8 cellular contexts compared by ENCODE assay signal in genomic region chr20:62386383-62387218, GRCh38. TPM values are rescaled to one million over a fixed set of nuclear protein-coding genes. Genes with fewer than 3 reads are reported as not detected.
DNase-seq lines count a peak whose midpoint lies in the region; ATAC-seq and TF ChIP-seq lines count a peak whose summit lies in the region.

Gene RPS21 (plus strand): TSS chr20:62387103. CDS start chr20:62387339, 236 bp downstream.

- H3K9me3 ChIP-seq in CD8-positive, alpha-beta T cell (ENCODE audit: low read length) = no peaks in the 10 kb centered on the region

- H3K4me2 ChIP-seq in mesendoderm (ENCODE audit: low read length) = peak within 1 kb of the TSS; percentile 98

- peak within 1 kb of the TSS; percentile 100 for H3K56ac ChIP-seq in mesendoderm (ENCODE audit: low read length)

- H3K9ac ChIP-seq in mesendoderm (ENCODE audit: low read length) = peak within 1 kb of the TSS; percentile 100

- peaks cover 27% of the 10 kb centered on the region for H3K79me2 ChIP-seq in mesendoderm (ENCODE audit: control insufficient read depth, insufficient read depth, low read length)

- H3K23ac ChIP-seq in mesendoderm (ENCODE audit: low read length) = peak within 1 kb of the TSS; percentile 89

- peaks cover 44% of the 10 kb centered on the region for H3K4me1 Mint-ChIP-seq in CD8-positive, alpha-beta T cell (ENCODE audit: low read depth)
- peaks cover 38 to 42% of the 10 kb centered on the region in 2 donors for H3K4me1 Mint-ChIP-seq in effector memory CD8-positive, alpha-beta T cell (ENCODE audit: low read depth in 2 of 2)

- H3K27ac Mint-ChIP-seq in CD8-positive, alpha-beta T cell = peak within 1 kb of the TSS; percentile 95
- peak within 1 kb of the TSS; percentile 95 to 96 for H3K27ac Mint-ChIP-seq in effector memory CD8-positive, alpha-beta T cell

- peak within 1 kb of the TSS; percentile 40 for H4K8ac ChIP-seq in mesendoderm (ENCODE audit: low read depth, low read length)

- intact Hi-C loops in CD8-positive, alpha-beta T cell (cut with DNase I, micrococcal nuclease) = loop anchor here (1.0 to 10.0 kb wide), 13 partner anchors 21 to 828 kb away; partner anchors contain the start of genes ADRM1 (in 2 of the 2), CABLES2 (in 2 of the 2), PSMA7 (in 2 of the 2) and SS18L1 (in 2 of the 2)

- peaks cover 45% of the 10 kb centered on the region for H3K36me3 Mint-ChIP-seq in CD8-positive, alpha-beta T cell
- peaks cover 48% of the 10 kb centered on the region for H3K36me3 Mint-ChIP-seq in effector memory CD8-positive, alpha-beta T cell (ENCODE audit: insufficient read depth)

- peak within 1 kb of the TSS; percentile 93 for H2BK5ac ChIP-seq in mesendoderm (ENCODE audit: low read length)

- peak; percentile 86 to 95 (median 93) for DNase-seq in CD8-positive, alpha-beta T cell
- DNase-seq in HPDE6-E6E7 (ENCODE audit: extremely low spot score) (peak; percentile 96), NK-92 (lab: John Stamatoyannopoulos, UW; ENCODE audit: unreplicated experiment) (peak; percentile 51), mesendoderm (peak; percentile 94)
- peak; percentile 89 to 93 (median 91) for DNase-seq in effector memory CD8-positive, alpha-beta T cell
- DNase-seq in stimulated activated CD8-positive, alpha-beta memory T cell treated with anti-CD3 and anti-CD28 coated beads, Interleukin-12 subunit alpha, Interleukin-12 subunit beta, amount 100 ng/mL, for 4 hours (ENCODE audit: low read depth) = peak; percentile 88

- peaks cover 18% of the 10 kb centered on the region for H3K79me1 ChIP-seq in mesendoderm (ENCODE audit: low read length)

- CTCF ChIA-PET in CD8-positive, alpha-beta T cell (lab: Charles Lee) = interaction anchor here (1.0 kb wide), 1 partner anchor 86 kb away, joined by 3 read pairs; no protein-coding TSS in a partner anchor
- CTCF ChIA-PET in activated CD8-positive, alpha-beta memory T cell treated with anti-CD3 and anti-CD28 coated beads for 36 hours (lab: Charles Lee) = interaction anchor here (1.0 to 1.8 kb wide), 3 partner anchors 17 to 84 kb away, joined by 4 to 5 read pairs (median 5); no protein-coding TSS in a partner anchor

- peak; percentile 88 for ATAC-seq in CD8-positive, alpha-beta T cell
- peak; percentile 77 for ATAC-seq in GM19467 (IDR thresholded peaks at IDR 0.05; ENCODE audit: unreplicated experiment)
- peak; percentile 92 for ATAC-seq in effector memory CD8-positive, alpha-beta T cell (replicated peaks)

- peak within 1 kb of the TSS; percentile 63 for H3K18ac ChIP-seq in mesendoderm (ENCODE audit: low read length)

- H3K27ac ChIP-seq in CD8-positive, alpha-beta T cell (ENCODE audit: low read depth, low read length) = peak within 1 kb of the TSS; percentile 96
- peak within 1 kb of the TSS; percentile 25 for H3K27ac ChIP-seq in mesendoderm (ENCODE audit: low read depth, low read length)

- POLR2A ChIA-PET in CD8-positive, alpha-beta T cell (lab: Charles Lee) = interaction anchor here (0.7 to 1.0 kb wide), 3 partner anchors 13 to 420 kb away, joined by 3 to 4 read pairs (median 3); no protein-coding TSS in a partner anchor
- POLR2A ChIA-PET in activated CD8-positive, alpha-beta memory T cell treated with anti-CD3 and anti-CD28 coated beads for 36 hours (lab: Charles Lee) = interaction anchor here (1.0 to 1.5 kb wide), 4 partner anchors 10 to 115 kb away, joined by 3 to 8 read pairs (median 4); partner anchors contain the start of gene ADRM1

- H3K27me3 Mint-ChIP-seq in CD8-positive, alpha-beta T cell (ENCODE audit: low read depth) = no peaks in the 10 kb centered on the region
- H3K27me3 Mint-ChIP-seq in effector memory CD8-positive, alpha-beta T cell = no peaks in the 10 kb centered on the region

- H3K9me3 Mint-ChIP-seq in CD8-positive, alpha-beta T cell = peaks cover 4% of the 10 kb centered on the region
- peaks cover 0 to 4% of the 10 kb centered on the region in 2 donors for H3K9me3 Mint-ChIP-seq in effector memory CD8-positive, alpha-beta T cell

- WGBS in mesendoderm (ENCODE audit: extremely low coverage, insufficient coverage, low lambda C conversion rate) = no CpG with 5 or more reads among the region's 83 CpGs

- TF ChIP-seq CTCF in CD8-positive, alpha-beta T cell (IDR thresholded peaks at IDR 0.05) = no peak

- H3K4me3 ChIP-seq in CD8-positive, alpha-beta T cell (ENCODE audit: low read depth, low read length) = peak within 1 kb of the TSS; percentile 96
- H3K4me3 ChIP-seq in mesendoderm (ENCODE audit: low read length) = peak within 1 kb of the TSS; percentile 99

- peaks cover 37% of the 10 kb centered on the region for H3K4me1 ChIP-seq in CD8-positive, alpha-beta T cell (ENCODE audit: insufficient read depth, low read length)
- H3K4me1 ChIP-seq in mesendoderm (ENCODE audit: control insufficient read depth, low read depth, low read length) = no peaks in the 10 kb centered on the region

- peak within 1 kb of the TSS; percentile 95 for H2AK5ac ChIP-seq in mesendoderm (ENCODE audit: low read length)

- H4K5ac ChIP-seq in mesendoderm (ENCODE audit: low read length) = no peak within 1 kb of the TSS

- no peak within 1 kb of the TSS for H2BK120ac ChIP-seq in mesendoderm (ENCODE audit: low read depth, low read length)

- peaks cover 18% of the 10 kb centered on the region for H3K36me3 ChIP-seq in CD8-positive, alpha-beta T cell (ENCODE audit: insufficient read depth, low read length)
- peaks cover 8% of the 10 kb centered on the region for H3K36me3 ChIP-seq in mesendoderm (ENCODE audit: control insufficient read depth, insufficient read depth, low read length)

- H3K27me3 ChIP-seq in CD8-positive, alpha-beta T cell (ENCODE audit: insufficient read depth, low read length) = no peaks in the 10 kb centered on the region
- no peaks in the 10 kb centered on the region for H3K27me3 ChIP-seq in mesendoderm (ENCODE audit: insufficient read depth, low read length, poor library complexity)

- no peak within 1 kb of the TSS for H2BK15ac ChIP-seq in mesendoderm (replicated peaks; ENCODE audit: low read depth)

- H3K4ac ChIP-seq in mesendoderm (ENCODE audit: low read depth, low read length) = peak within 1 kb of the TSS; percentile 97

- peak within 1 kb of the TSS; percentile 91 for H3K4me3 Mint-ChIP-seq in CD8-positive, alpha-beta T cell
- peak within 1 kb of the TSS; percentile 88 to 93 for H3K4me3 Mint-ChIP-seq in effector memory CD8-positive, alpha-beta T cell

RNA-seq across cellular contexts. Expression of gene RPS21, which starts in this region (rescaled TPM):
- total RNA-seq in CD8-positive, alpha-beta T cell = 1,000 to 10,000 TPM; 3,441 to 3,445 TPM
- 1,000 to 10,000 TPM; 2,101 to 2,191 TPM for total RNA-seq in activated CD8-positive, alpha-beta memory T cell treated with anti-CD3 and anti-CD28 coated beads for 36 hours
- polyA plus RNA-seq in mesendoderm (2013, experiment 1 of 2) = 3,271 TPM
- polyA plus RNA-seq in mesendoderm (2013, experiment 2 of 2) = 3,207 TPM

Comparison
In these comparisons a context has a peak if more than half of its experiments do, and no peak if none do; other contexts are left out.
1. Peak in every context shown above with its lines: DNase-seq, ATAC-seq, H3K4me3 ChIP-seq and H3K27ac ChIP-seq.